Comparison of ENCODE assay signal across 8 cellular contexts in genomic region chr16:2639071-2640063, GRCh38. TPM values are rescaled to one million over a fixed set of nuclear protein-coding genes. Genes with fewer than 3 reads are reported as not detected.
DNase-seq lines count a peak whose midpoint lies in the region; ATAC-seq, FAIRE-seq and TF ChIP-seq lines count a peak whose summit lies in the region.
"Not testable (repeated sequence)": the region's sequence is repeated elsewhere in the genome, so short reads cannot be mapped to it uniquely, and the experiment has no call there.

No MANE protein-coding gene starts in this region.

- H3K9me3 ChIP-seq in WERI-Rb-1 (ENCODE audit: severe bottlenecking); HepG2 (ENCODE audit: low read length): not testable (repeated sequence)

- not testable (repeated sequence) for H3K27me3 Mint-ChIP-seq in activated T-cell treated with anti-CD3 and anti-CD28 coated beads, Interleukin-2, amount 50 U/mL, for 4 hours (ENCODE audit: low read depth); type B pancreatic cell

- peak; percentile 45 for ATAC-seq in HG02642 (IDR thresholded peaks at IDR 0.05; ENCODE audit: poor library complexity, unreplicated experiment)
- peak; percentile 86 to 97 for ATAC-seq in activated T-cell treated with anti-CD3 and anti-CD28 coated beads, Interleukin-2, amount 50 U/mL, for 4 hours
- peak; percentile 84 for ATAC-seq in HepG2

- not testable (repeated sequence) for H3K27ac ChIP-seq in WERI-Rb-1; HepG2 (ENCODE audit: extremely low read length, insufficient read depth, low read length)

- in situ Hi-C loops in HepG2 (cut with HindIII; ENCODE audit: extremely low pct_ligation_motif_present, low pct_unique_long_range_greater_than_20kb), result not testable (repeated sequence)

- FAIRE-seq in HepG2 (lab: Jason Lieb, UNC), result peak; percentile 18

- not testable (repeated sequence) for H3K9me3 Mint-ChIP-seq in activated T-cell treated with anti-CD3 and anti-CD28 coated beads, Interleukin-2, amount 50 U/mL, for 4 hours; type B pancreatic cell

- H2AFZ ChIP-seq in HepG2 (ENCODE audit: low read length), result not testable (repeated sequence)

- not testable (repeated sequence) for H3K79me2 ChIP-seq in HepG2 (ENCODE audit: insufficient read depth, low read length)

- not testable (repeated sequence) for H3K27ac Mint-ChIP-seq in type B pancreatic cell

- not testable (repeated sequence) for BruUV-seq in HepG2 (replicated peaks; lab: Mats Ljungman, UMichigan)

- intact Hi-C loops in HepG2 (cut with micrococcal nuclease; ENCODE audit: unreplicated experiment), result not testable (repeated sequence)

- TF ChIP-seq CTCF in GM10266 (IDR thresholded peaks at IDR 0.05; ENCODE audit: control insufficient read depth, insufficient read depth, low read depth, missing control alignments) (peak; percentile 34), WERI-Rb-1 (IDR thresholded peaks at IDR 0.05; ENCODE audit: low read depth, low read length) (peak; percentile 14; the same call in 1 of the 2 replicates), choroid plexus epithelial cell (conservative IDR thresholded peaks at IDR 0.05; ENCODE audit: low read depth, low read length) (peak; percentile 26), type B pancreatic cell (conservative IDR thresholded peaks at IDR 0.05) (peak; percentile 53)
- TF ChIP-seq CTCF in HepG2 (CRISPR knock-in tag; IDR thresholded peaks at IDR 0.05), result not testable (repeated sequence)

- H3K27me3 ChIP-seq in WERI-Rb-1 (ENCODE audit: insufficient read depth, low read depth, severe bottlenecking); HepG2 (ENCODE audit: control insufficient read depth in 1 of 2, insufficient read depth in 2 of 2, low read length in 2 of 2): not testable (repeated sequence)

- not testable (repeated sequence) for H3K9ac ChIP-seq in HepG2 (ENCODE audit: insufficient read depth, low read depth, low read length)

- TF ChIP-seq POLR2A in HepG2 (IDR thresholded peaks at IDR 0.05; ENCODE audit: insufficient read depth in 1 of 2, low read depth in 2 of 2, low read length in 2 of 2), result not testable (repeated sequence)

- H3K36me3 Mint-ChIP-seq in activated T-cell treated with anti-CD3 and anti-CD28 coated beads, Interleukin-2, amount 50 U/mL, for 4 hours (ENCODE audit: insufficient read depth); type B pancreatic cell: not testable (repeated sequence)

- H4K20me1 ChIP-seq in HepG2 (ENCODE audit: insufficient read depth, low read length), result not testable (repeated sequence)

- not testable (repeated sequence) for H3K4me1 Mint-ChIP-seq in activated T-cell treated with anti-CD3 and anti-CD28 coated beads, Interleukin-2, amount 50 U/mL, for 4 hours (ENCODE audit: low read depth); type B pancreatic cell (ENCODE audit: unreplicated experiment)

- CTCF ChIA-PET in HepG2 (lab: Yijun Ruan, JAX; ENCODE audit: low intra/inter-chr PET ratio, low total read pairs), result not testable (repeated sequence)

- WGBS in HepG2 (ENCODE audit: low lambda C conversion rate), result 97% methylated on average over 9 of the region's 21 CpGs

- not testable (repeated sequence) for H3K36me3 ChIP-seq in WERI-Rb-1; HepG2 (replicated peaks in 1 of 2; ENCODE audit: control insufficient read depth in 1 of 2, insufficient read depth in 2 of 2, low read length in 2 of 2)

- H3K4me1 ChIP-seq in HepG2 (ENCODE audit: insufficient read depth, low read length), result not testable (repeated sequence)

- DNase-seq in GM10266 (ENCODE audit: extremely low spot score); choroid plexus epithelial cell (ENCODE audit: low read depth); HepG2 (ENCODE audit: low spot score); type B pancreatic cell (ENCODE audit: extremely low spot score, unreplicated experiment): not testable (repeated sequence)
- peak; percentile 39 for DNase-seq in WERI-Rb-1
- DNase-seq in activated T-cell treated with anti-CD3 and anti-CD28 coated beads, Interleukin-2, amount 50 U/mL, for 4 hours, result peak; percentile 61
- DNase-seq in stimulated activated CD4-positive, alpha-beta T cell treated with anti-CD3 and anti-CD28 coated beads, Interleukin-15, amount 100 ng/mL, for 1 hour (ENCODE audit: low read depth in 1 of 2, low spot score in 1 of 2), result peak; percentile 24 to 28

- POLR2A ChIA-PET in HepG2 (lab: Yijun Ruan, JAX), result not testable (repeated sequence)

- not testable (repeated sequence) for H3K4me3 Mint-ChIP-seq in activated T-cell treated with anti-CD3 and anti-CD28 coated beads, Interleukin-2, amount 50 U/mL, for 4 hours; type B pancreatic cell

- TF ChIP-seq RAD21 in HepG2 (CRISPR knock-in tag; IDR thresholded peaks at IDR 0.05), result not testable (repeated sequence)

- H3K4me2 ChIP-seq in HepG2 (ENCODE audit: low read depth, low read length), result not testable (repeated sequence)

- not testable (repeated sequence) for TF ChIP-seq EP300 in HepG2 (IDR thresholded peaks at IDR 0.05; ENCODE audit: low read depth in 2 of 2, low read length in 2 of 2); HepG2 (CRISPR knock-in tag; IDR thresholded peaks at IDR 0.05; ENCODE audit: borderline replicate concordance)

- not testable (repeated sequence) for H3K4me3 ChIP-seq in WERI-Rb-1 (ENCODE audit: low read depth, low read length); choroid plexus epithelial cell (ENCODE audit: low read depth, low read length); HepG2 (replicated peaks in 1 of 3; ENCODE audit: insufficient read depth in 1 of 3, low read depth in 2 of 3, low read length in 3 of 3)

TF ChIP-seq in HepG2, 621 proteins besides CTCF, POLR2A, EP300 and RAD21:
- TF ChIP-seq STAG1 (CRISPR knock-in tag; IDR thresholded peaks at IDR 0.05), result peak; percentile 59

RNA-seq across cellular contexts. Expression of gene KCTD5, which starts 43.0 kb away (rescaled TPM):
- total RNA-seq in activated T-cell treated with anti-CD3 and anti-CD28 coated beads, Interleukin-2, amount 50 U/mL, for 4 hours, result 10 to 100 TPM; 38.7 to 56.1 (median 42.0) TPM
- total RNA-seq in HepG2 (2016; rRNA removed; fragmentation: Illumina TruSeq; extraction: Trizol) (29.8 and 31.0 TPM in 2 replicates), type B pancreatic cell (ENCODE audit: low replicate concordance) (25.1 and 30.5 TPM in 2 replicates)
- total RNA-seq in HepG2 (2016; cell fraction: cytosol; rRNA removed; fragmentation: Illumina TruSeq; extraction: Trizol; ENCODE audit: low read depth), result 5.0 and 5.1 TPM in 2 replicates
- total RNA-seq in HepG2 (2016; cell fraction: insoluble cytoplasmic fraction; rRNA removed; fragmentation: Illumina TruSeq; extraction: Trizol), result 27.9 and 29.1 TPM in 2 replicates
- total RNA-seq in HepG2 (2016; cell fraction: membrane; rRNA removed; fragmentation: Illumina TruSeq; extraction: Trizol), result 14.7 and 15.1 TPM in 2 replicates
- 13.3 and 14.3 TPM in 2 replicates for total RNA-seq in HepG2 (2016; cell fraction: nucleus; rRNA removed; fragmentation: Illumina TruSeq; extraction: Trizol)
- polyA plus RNA-seq in HepG2 (2011; rRNA removed), result 25.4 and 30.1 TPM in 2 replicates
- 33.9 and 64.2 TPM in 2 replicates for polyA plus RNA-seq in HepG2 (2011; cell fraction: cytosol; rRNA removed)
- 25.5 and 25.6 TPM in 2 replicates for polyA plus RNA-seq in HepG2 (2011; cell fraction: nucleus; rRNA removed)
- polyA plus RNA-seq in HepG2 (2012), result 16.3 and 19.0 TPM in 2 replicates
- polyA plus RNA-seq in HepG2 (2016; cell fraction: cytosol; fragmentation: Illumina TruSeq; extraction: Trizol; ENCODE audit: low read depth), result 3.8 and 4.0 TPM in 2 replicates
- polyA plus RNA-seq in HepG2 (2016; cell fraction: insoluble cytoplasmic fraction; fragmentation: Illumina TruSeq; extraction: Trizol; ENCODE audit: low read depth), result 32.7 and 37.0 TPM in 2 replicates
- 9.8 and 10.5 TPM in 2 replicates for polyA plus RNA-seq in HepG2 (2016; cell fraction: membrane; fragmentation: Illumina TruSeq; extraction: Trizol; ENCODE audit: low read depth)
- 21.4 and 22.6 TPM in 2 replicates for polyA plus RNA-seq in HepG2 (2016; cell fraction: nucleus; fragmentation: Illumina TruSeq; extraction: Trizol; ENCODE audit: insufficient read depth, low read depth)
- polyA minus RNA-seq in HepG2 (2011; rRNA and poly(A)+ RNA removed; ENCODE audit: low replicate concordance), result 23.0 and 26.3 TPM in 2 replicates
- polyA minus RNA-seq in HepG2 (2011; cell fraction: cytosol; rRNA and poly(A)+ RNA removed), result 12.8 and 16.6 TPM in 2 replicates
- polyA minus RNA-seq in HepG2 (2011; cell fraction: nucleus; rRNA and poly(A)+ RNA removed), result 11.3 and 13.7 TPM in 2 replicates
